Comparison of ENCODE assay signal across 19 cellular contexts in genomic region chr1:8736927-8737326, GRCh38.
DNase-seq lines count a peak whose midpoint lies in the region; ATAC-seq and TF ChIP-seq lines count a peak whose summit lies in the region.
"Had no signal": no experiment of that assay in that cellular context is flagged by ENCODE, and none has a peak within 500 bp of the region (broad histone marks: within the 10 kb centered on the region; RNA-seq: fewer than 3 reads in every experiment).

No MANE protein-coding gene starts in this region.

- H3K4me1 Mint-ChIP-seq in endothelial cell (ENCODE audit: unreplicated experiment): peaks cover 36% of the 10 kb centered on the region

- H3K27ac ChIP-seq in right cardiac atrium (ENCODE audit: low read length) (no peak overlapping the region), heart left ventricle (peak overlapping the region in 4 of 12 donors; percentile 1 to 32 (median 4)), mesodermal cell (ENCODE audit: low read depth, low read length, severe bottlenecking) (peak overlapping the region; percentile 6)
- H3K27ac ChIP-seq: HL-60 had no signal

- DNase-seq in right cardiac atrium: no peak
- no peak for DNase-seq in heart left ventricle
- no peak for DNase-seq in endothelial cell (ENCODE audit: low spot score)
- no peak for DNase-seq in GOT3 (lab: John Stamatoyannopoulos, UW)
- DNase-seq in NCI-H345 (lab: John Stamatoyannopoulos, UW): no peak
- no peak for DNase-seq in activated CD4-positive, alpha-beta T cell treated with anti-CD3 and anti-CD28 coated beads, Interleukin-2, amount 50 U/mL, for 1 hour
- DNase-seq: 8988T; C1 segment of cervical spinal cord; DND-41; NCI-H1417 treated with DMSO at 0.1 percent for 48 hours; NCI-H1930; NCI-H446 treated with DMSO at 0.1 percent for 48 hours; NK-92 treated with Interleukin-12 subunit alpha and Interleukin-12 subunit beta, amount 100 ng/mL, for 24 hours; RPMI8226; SIG-M5 had no signal

- peaks cover 19% of the 10 kb centered on the region for H3K36me3 Mint-ChIP-seq in endothelial cell (ENCODE audit: low read depth, unreplicated experiment)

- H3K36me3 ChIP-seq in heart left ventricle: no peaks in the 10 kb centered on the region
- peaks cover 42% of the 10 kb centered on the region for H3K36me3 ChIP-seq in mesodermal cell (ENCODE audit: control insufficient read depth, insufficient read depth, low read length)
- H3K36me3 ChIP-seq: HAP-1 had no signal

- H3K9me3 ChIP-seq in right cardiac atrium (ENCODE audit: control insufficient read depth, low read length): no peaks in the 10 kb centered on the region
- peaks cover 0 to 19% (median 2%) of the 10 kb centered on the region in 12 donors for H3K9me3 ChIP-seq in heart left ventricle
- H3K9me3 ChIP-seq in mesodermal cell (ENCODE audit: control insufficient read depth, low read length): peaks cover 17% of the 10 kb centered on the region

- H3K9me3 Mint-ChIP-seq in endothelial cell (ENCODE audit: unreplicated experiment): no peaks in the 10 kb centered on the region

- ATAC-seq in right cardiac atrium: peak; percentile 50 to 77
- no peak for ATAC-seq in heart left ventricle
- no peak for ATAC-seq in HG03097 (IDR thresholded peaks at IDR 0.05; ENCODE audit: low FRiP score, unreplicated experiment)

- H3K27me3 ChIP-seq in right cardiac atrium (ENCODE audit: control insufficient read depth, insufficient read depth): no peaks in the 10 kb centered on the region
- no peaks in the 10 kb centered on the region for H3K27me3 ChIP-seq in heart left ventricle

- no peak for TF ChIP-seq POLR2A in heart left ventricle (IDR thresholded peaks at IDR 0.05)

- intact Hi-C loops in right cardiac atrium (cut with DNase I): loop anchor here in 1 of 4 donors (10.0 kb wide), 1 partner anchor 762 kb away; no protein-coding TSS in a partner anchor
- intact Hi-C loops in heart left ventricle (cut with DNase I): loop anchor here in 3 of 10 donors (10.0 kb wide), 1 partner anchor 108 kb away; no protein-coding TSS in a partner anchor

- H3K4me1 ChIP-seq in right cardiac atrium (ENCODE audit: control insufficient read depth, insufficient read depth, low read length) (peaks cover 1% of the 10 kb centered on the region), heart left ventricle (peaks cover 0 to 13% (median 4%) of the 10 kb centered on the region in 12 donors), mesodermal cell (ENCODE audit: control insufficient read depth, insufficient read depth, low read length, poor library complexity, severe bottlenecking) (peaks cover 4% of the 10 kb centered on the region)
- H3K4me1 ChIP-seq: HAP-1 had no signal

- H3K27ac Mint-ChIP-seq in endothelial cell (ENCODE audit: unreplicated experiment): peak overlapping the region; percentile 86

- H3K27me3 Mint-ChIP-seq in endothelial cell (ENCODE audit: unreplicated experiment): peaks cover 5% of the 10 kb centered on the region

- no peak overlapping the region for H3K4me3 Mint-ChIP-seq in endothelial cell (ENCODE audit: unreplicated experiment)

- TF ChIP-seq CTCF in heart left ventricle (IDR thresholded peaks at IDR 0.05) (no peak), endothelial cell (IDR thresholded peaks at IDR 0.05; ENCODE audit: unreplicated experiment) (no peak)

- H3K4me3 ChIP-seq in right cardiac atrium (ENCODE audit: low read length): no peak overlapping the region
- H3K4me3 ChIP-seq in heart left ventricle: no peak overlapping the region
- H3K4me3 ChIP-seq in mesodermal cell (ENCODE audit: extremely low read depth, insufficient read depth, low read length, poor library complexity, severe bottlenecking): no peak overlapping the region
- H3K4me3 ChIP-seq: HAP-1 had no signal

Comparison
In these comparisons a context has a peak if more than half of its experiments do, and no peak if none do; other contexts are left out.
1. ATAC-seq: peak in right cardiac atrium (2 of 2); none in heart left ventricle (0 of 4) and HG03097 (single experiment).